In genomic region chr12:131606218-131606899, GRCh38 we compare ENCODE assay signal across 18 cellular contexts.
DNase-seq lines count a peak whose midpoint lies in the region; TF ChIP-seq lines count a peak whose summit lies in the region.
"Had no signal": no experiment of that assay in that cellular context is flagged by ENCODE, and none has a peak within 500 bp of the region (broad histone marks: within the 10 kb centered on the region; RNA-seq: fewer than 3 reads in every experiment).

No MANE protein-coding gene starts in this region.

- TF ChIP-seq CTCF in MCF 10A (IDR thresholded peaks at IDR 0.05; ENCODE audit: unreplicated experiment): no peak
- TF ChIP-seq CTCF in mammary epithelial cell (conservative IDR thresholded peaks at IDR 0.05 in 1 of 2, IDR thresholded peaks at IDR 0.05 in 1 of 2; ENCODE audit: extremely low read depth in 1 of 2, insufficient read depth in 1 of 2, low read depth in 1 of 2, low read length in 2 of 2): no peak

- WGBS in mammary epithelial cell (ENCODE audit: low coverage, missing lambda C conversion rate): 38% methylated on average over 12 of the region's 12 CpGs

- no peak overlapping the region for H3K4me3 Mint-ChIP-seq in MCF 10A (ENCODE audit: unreplicated experiment)
- peak overlapping the region; percentile 17 for H3K4me3 Mint-ChIP-seq in activated T-helper 1 cell treated with anti-CD3 and anti-CD28 coated beads, Interleukin-12 subunit alpha, Interleukin-12 subunit beta, Interleukin-2, Interleukin-4 antibody, amounts not matched to agents 30 ng/mL and 10 ng/mL and 1 ng/mL, durations not matched to agents 14 hours and 24 hours and 36 hours
- H3K4me3 Mint-ChIP-seq: activated T-cell treated with anti-CD3 and anti-CD28 coated beads, Interleukin-2, amount 50 U/mL, for 4 hours; HFFc6 had no signal

- H4K20me1 ChIP-seq in mammary epithelial cell (ENCODE audit: insufficient read depth, low read length): no peaks in the 10 kb centered on the region

- H3K27ac ChIP-seq in mammary epithelial cell (ENCODE audit: insufficient read depth, low read depth, low read length): no peak overlapping the region
- H3K27ac ChIP-seq: lower lobe of right lung, SJCRH30, thoracic aorta had no signal

- intact Hi-C loops in MCF 10A (cut with micrococcal nuclease) (no loop called here), mammary epithelial cell (cut with micrococcal nuclease) (loop anchor here (5.0 kb wide), 1 partner anchor 396 kb away; no protein-coding TSS in a partner anchor)
- intact Hi-C loops in activated T-helper 1 cell treated with anti-CD3 and anti-CD28 coated beads, Interleukin-12 subunit alpha, Interleukin-12 subunit beta, Interleukin-2, Interleukin-4 antibody, amounts not matched to agents 30 ng/mL and 10 ng/mL and 1 ng/mL, durations not matched to agents 14 hours and 24 hours and 36 hours (cut with micrococcal nuclease): loop anchor here (2.0 to 10.0 kb wide), 5 partner anchors 66 to 478 kb away; partner anchors contain the start of genes SFSWAP and ULK1

- H3K36me3 ChIP-seq in mammary epithelial cell (ENCODE audit: insufficient read depth, low read length): no peaks in the 10 kb centered on the region
- H3K36me3 ChIP-seq: lower lobe of right lung, MG63, SJCRH30, thoracic aorta had no signal

- BruUV-seq in MCF 10A (replicated peaks; lab: Mats Ljungman, UMichigan) (no TSS peak), mammary epithelial cell (replicated peaks; lab: Mats Ljungman, UMichigan) (no TSS peak)

- no peaks in the 10 kb centered on the region for H3K79me2 ChIP-seq in mammary epithelial cell (ENCODE audit: insufficient read depth, low read length)

- no peak overlapping the region for H3K4me2 ChIP-seq in mammary epithelial cell (ENCODE audit: insufficient read depth, low read depth, low read length)

- no peaks in the 10 kb centered on the region for H3K4me1 ChIP-seq in mammary epithelial cell (ENCODE audit: insufficient read depth, low read length)

- H2AFZ ChIP-seq in mammary epithelial cell (ENCODE audit: low read depth, low read length): no peak overlapping the region

- DNase-seq in MCF 10A (ENCODE audit: unreplicated experiment) (peak; percentile 54), mammary epithelial cell (no peak), NOMO-1 (lab: John Stamatoyannopoulos, UW; ENCODE audit: unreplicated experiment in 2 of 2) (peak; percentile 77 to 78), SHP77 (lab: John Stamatoyannopoulos, UW) (no peak), NCI-H774 (lab: John Stamatoyannopoulos, UW) (no peak), NCI-H446 treated with DMSO at 0.1 percent for 48 hours (lab: John Stamatoyannopoulos, UW) (no peak)
- DNase-seq in activated T-helper 1 cell treated with anti-CD3 and anti-CD28 coated beads, Interleukin-12 subunit alpha, Interleukin-12 subunit beta, Interleukin-2, Interleukin-4 antibody, amounts not matched to agents 30 ng/mL and 10 ng/mL and 1 ng/mL, durations not matched to agents 14 hours and 24 hours and 36 hours (ENCODE audit: low spot score): no peak
- DNase-seq: activated T-cell treated with anti-CD3 and anti-CD28 coated beads, Interleukin-2, amount 50 U/mL, for 4 hours; dermis blood vessel endothelial cell; DND-41; HFFc6; lower lobe of right lung; MG63; NCI-H187 treated with DMSO at 0.1 percent for 48 hours; NCI-H446; nucleus accumbens; SJCRH30 had no signal

- H3K4me3 ChIP-seq in mammary epithelial cell (replicated peaks in 1 of 3; ENCODE audit: insufficient read depth in 1 of 3, low read depth in 2 of 3, low read length in 3 of 3): no peak overlapping the region
- H3K4me3 ChIP-seq: lower lobe of right lung, MG63, SJCRH30, thoracic aorta had no signal

- peaks cover 2% of the 10 kb centered on the region for H3K9me3 ChIP-seq in mammary epithelial cell (replicated peaks; ENCODE audit: insufficient read depth, low read length)
- H3K9me3 ChIP-seq: lower lobe of right lung, MG63, SJCRH30, thoracic aorta had no signal

- no peaks in the 10 kb centered on the region for H3K27me3 ChIP-seq in mammary epithelial cell (ENCODE audit: insufficient read depth, low read length)

- H3K9me3 Mint-ChIP-seq in MCF 10A (ENCODE audit: unreplicated experiment): no peaks in the 10 kb centered on the region
- H3K9me3 Mint-ChIP-seq in activated T-helper 1 cell treated with anti-CD3 and anti-CD28 coated beads, Interleukin-12 subunit alpha, Interleukin-12 subunit beta, Interleukin-2, Interleukin-4 antibody, amounts not matched to agents 30 ng/mL and 10 ng/mL and 1 ng/mL, durations not matched to agents 14 hours and 24 hours and 36 hours: peaks cover 7% of the 10 kb centered on the region
- H3K9me3 Mint-ChIP-seq: activated T-cell treated with anti-CD3 and anti-CD28 coated beads, Interleukin-2, amount 50 U/mL, for 4 hours; HFFc6 had no signal

- H3K27me3 Mint-ChIP-seq in MCF 10A (ENCODE audit: insufficient read depth, unreplicated experiment): peaks cover 22% of the 10 kb centered on the region
- no peaks in the 10 kb centered on the region for H3K27me3 Mint-ChIP-seq in activated T-helper 1 cell treated with anti-CD3 and anti-CD28 coated beads, Interleukin-12 subunit alpha, Interleukin-12 subunit beta, Interleukin-2, Interleukin-4 antibody, amounts not matched to agents 30 ng/mL and 10 ng/mL and 1 ng/mL, durations not matched to agents 14 hours and 24 hours and 36 hours (ENCODE audit: insufficient read depth)

- dilution Hi-C loops in mammary epithelial cell (cut with HindIII; ENCODE audit: low sequenced_read_pairs): no loop called here

- no peaks in the 10 kb centered on the region for H3K36me3 Mint-ChIP-seq in MCF 10A (ENCODE audit: insufficient read depth, unreplicated experiment)
- H3K36me3 Mint-ChIP-seq in activated T-helper 1 cell treated with anti-CD3 and anti-CD28 coated beads, Interleukin-12 subunit alpha, Interleukin-12 subunit beta, Interleukin-2, Interleukin-4 antibody, amounts not matched to agents 30 ng/mL and 10 ng/mL and 1 ng/mL, durations not matched to agents 14 hours and 24 hours and 36 hours (ENCODE audit: low read depth): peaks cover 6% of the 10 kb centered on the region

- H3K27ac Mint-ChIP-seq in MCF 10A (ENCODE audit: low read depth, unreplicated experiment): no peak overlapping the region
- peak overlapping the region; percentile 73 for H3K27ac Mint-ChIP-seq in activated T-helper 1 cell treated with anti-CD3 and anti-CD28 coated beads, Interleukin-12 subunit alpha, Interleukin-12 subunit beta, Interleukin-2, Interleukin-4 antibody, amounts not matched to agents 30 ng/mL and 10 ng/mL and 1 ng/mL, durations not matched to agents 14 hours and 24 hours and 36 hours
- H3K27ac Mint-ChIP-seq: HFFc6 had no signal

- H3K9ac ChIP-seq in mammary epithelial cell (ENCODE audit: insufficient read depth, low read length): no peak overlapping the region

- in situ Hi-C loops in mammary epithelial cell (cut with MboI; ENCODE audit: low sequenced_read_pairs in 2 of 2): no loop called here

- peaks cover 4% of the 10 kb centered on the region for H3K4me1 Mint-ChIP-seq in MCF 10A (ENCODE audit: insufficient read depth, unreplicated experiment)
- H3K4me1 Mint-ChIP-seq in activated T-helper 1 cell treated with anti-CD3 and anti-CD28 coated beads, Interleukin-12 subunit alpha, Interleukin-12 subunit beta, Interleukin-2, Interleukin-4 antibody, amounts not matched to agents 30 ng/mL and 10 ng/mL and 1 ng/mL, durations not matched to agents 14 hours and 24 hours and 36 hours (ENCODE audit: low read depth): peaks cover 71% of the 10 kb centered on the region

- POLR2A ChIA-PET in MCF 10A (lab: Yijun Ruan, JAX): no interaction called here

- CTCF ChIA-PET in MCF 10A (lab: Yijun Ruan, JAX) (interaction anchor here (1.5 kb wide), 1 partner anchor 10 kb away, joined by 3 read pairs; no protein-coding TSS in a partner anchor), mammary epithelial cell (lab: Charles Lee; ENCODE audit: low non-redundant PET) (no interaction called here)

Comparison
In these comparisons a context has a peak if more than half of its experiments do, and no peak if none do; other contexts are left out.
1. DNase-seq: peak in MCF 10A (single experiment) and NOMO-1 (2 of 2); none in mammary epithelial cell (single experiment), activated T-helper 1 cell treated with anti-CD3 and anti-CD28 coated beads, Interleukin-12 subunit alpha, Interleukin-12 subunit beta, Interleukin-2, Interleukin-4 antibody, amounts not matched to agents 30 ng/mL and 10 ng/mL and 1 ng/mL, durations not matched to agents 14 hours and 24 hours and 36 hours (single experiment), SHP77 (0 of 2), NCI-H774 (single experiment) and NCI-H446 treated with DMSO at 0.1 percent for 48 hours (single experiment).